Comparison of ENCODE assay signal across 5 cellular contexts in the genomic region with DNA sequence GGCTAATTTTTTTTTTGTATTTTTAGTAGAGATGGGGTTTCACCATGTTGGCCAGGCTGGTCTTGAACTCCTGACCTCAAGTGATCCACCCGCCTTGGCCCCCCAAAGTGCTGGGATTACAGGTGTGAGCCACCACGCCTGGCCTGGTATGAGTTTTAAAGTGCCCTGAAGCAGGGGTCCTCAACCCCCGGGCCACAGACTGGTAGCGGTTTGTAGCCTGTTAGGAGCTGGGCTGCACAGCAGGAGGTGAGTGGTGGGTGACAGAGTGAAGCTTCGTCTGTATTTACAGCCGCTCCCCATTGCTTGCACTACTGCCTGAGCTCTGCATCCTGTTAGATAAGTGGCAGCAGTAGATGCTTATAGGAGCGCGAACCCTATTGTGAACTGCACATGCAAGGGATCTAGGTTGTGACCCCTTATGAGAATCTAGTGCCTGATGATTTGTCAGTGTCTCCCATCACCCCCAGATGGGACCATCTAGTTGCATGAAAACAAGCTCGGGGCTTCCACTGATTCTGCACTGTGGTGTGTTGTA. TPM values are rescaled to one million over a fixed set of nuclear protein-coding genes. Genes with fewer than 3 reads are reported as not detected.
DNase-seq lines count a peak whose midpoint lies in the region; ATAC-seq, FAIRE-seq and TF ChIP-seq lines count a peak whose summit lies in the region.
"Not testable (repeated sequence)": the region's sequence is repeated elsewhere in the genome, so short reads cannot be mapped to it uniquely, and the experiment has no call there.

No MANE protein-coding gene starts in this region.

- peak overlapping the region; percentile 62 for H3K27ac ChIP-seq in RWPE1
- not testable (repeated sequence) for H3K27ac ChIP-seq in K562 (ENCODE audit: extremely low read depth, low read depth, low read length); mesenchymal stem cell (ENCODE audit: low read length, poor library complexity, severe bottlenecking); trophoblast cell (ENCODE audit: low read depth, low read length)

- not testable (repeated sequence) for H3K27me3 ChIP-seq in K562 (ENCODE audit: control insufficient read depth in 2 of 2, insufficient read depth in 2 of 2, low read length in 2 of 2); mesenchymal stem cell (ENCODE audit: control insufficient read depth in 1 of 2, insufficient read depth in 1 of 2, low read length in 2 of 2); trophoblast cell (ENCODE audit: insufficient read depth, low read length)

- in situ Hi-C loops in K562 (cut with MboI), result not testable (repeated sequence)

- not testable (repeated sequence) for H3K14ac ChIP-seq in mesenchymal stem cell (ENCODE audit: low read length in 2 of 2); trophoblast cell (ENCODE audit: low read length)

- H3K18ac ChIP-seq in mesenchymal stem cell (ENCODE audit: low read depth in 1 of 2, low read length in 2 of 2); trophoblast cell (ENCODE audit: low read length): not testable (repeated sequence)

- peaks cover 12% of the 10 kb centered on the region for H3K4me1 Mint-ChIP-seq in chondrocyte (ENCODE audit: low read depth)

- peaks cover 18% of the 10 kb centered on the region for H3K36me3 Mint-ChIP-seq in chondrocyte (ENCODE audit: low read depth)

- not testable (repeated sequence) for H3K27me3 Mint-ChIP-seq in chondrocyte (ENCODE audit: low read depth)

- peaks cover 63% of the 10 kb centered on the region for H3K36me3 ChIP-seq in K562 (ENCODE audit: control insufficient read depth, insufficient read depth, low read length)
- H3K36me3 ChIP-seq in mesenchymal stem cell (ENCODE audit: control insufficient read depth in 1 of 2, insufficient read depth in 2 of 2, low read depth in 1 of 2, low read length in 2 of 2), result peaks cover 34 to 45% of the 10 kb centered on the region in 2 experiments
- peaks cover 9 to 14% of the 10 kb centered on the region in 2 experiments for H3K36me3 ChIP-seq in trophoblast cell (ENCODE audit: control insufficient read depth in 1 of 2, insufficient read depth in 2 of 2, low read length in 2 of 2)

- H4K12ac ChIP-seq in trophoblast cell (ENCODE audit: low read depth, low read length), result not testable (repeated sequence)

- H4K91ac ChIP-seq in mesenchymal stem cell (ENCODE audit: low read length); trophoblast cell (ENCODE audit: low read depth, low read length): not testable (repeated sequence)

- not testable (repeated sequence) for H2BK120ac ChIP-seq in mesenchymal stem cell (ENCODE audit: low read depth, low read length); trophoblast cell (ENCODE audit: insufficient read depth, low read length, poor library complexity)

- H3K9me3 Mint-ChIP-seq in chondrocyte (ENCODE audit: low read depth), result not testable (repeated sequence)

- ATAC-seq in K562, result peak; percentile 21

- H3K79me2 ChIP-seq in K562 (ENCODE audit: control insufficient read depth, insufficient read depth, low read length) (peaks cover 97% of the 10 kb centered on the region), trophoblast cell (ENCODE audit: control insufficient read depth, insufficient read depth, low read length, poor library complexity) (peaks cover 10% of the 10 kb centered on the region)

- not testable (repeated sequence) for H3K4me3 Mint-ChIP-seq in chondrocyte (ENCODE audit: unreplicated experiment)

- not testable (repeated sequence) for H2AK5ac ChIP-seq in mesenchymal stem cell (ENCODE audit: low read length, severe bottlenecking); trophoblast cell (ENCODE audit: low read length)

- H2BK5ac ChIP-seq in mesenchymal stem cell (ENCODE audit: low read depth, low read length, poor library complexity, severe bottlenecking); trophoblast cell (ENCODE audit: low read depth, low read length, poor library complexity): not testable (repeated sequence)

- TF ChIP-seq CTCF in RWPE1 (conservative IDR thresholded peaks at IDR 0.05; ENCODE audit: low read depth); K562 (IDR thresholded peaks at IDR 0.05 in 2 of 3, conservative IDR thresholded peaks at IDR 0.05 in 1 of 3; ENCODE audit: insufficient read depth in 2 of 3, low read depth in 1 of 3, low read length in 3 of 3); chondrocyte (IDR thresholded peaks at IDR 0.05): not testable (repeated sequence)

- peaks cover 34% of the 10 kb centered on the region for H3K79me1 ChIP-seq in mesenchymal stem cell (replicated peaks; ENCODE audit: low read length, poor library complexity, severe bottlenecking)
- H3K79me1 ChIP-seq in trophoblast cell (ENCODE audit: low read length), result not testable (repeated sequence)

- not testable (repeated sequence) for H3K9me1 ChIP-seq in K562 (ENCODE audit: control insufficient read depth, insufficient read depth, low read length)

- H4K20me1 ChIP-seq in K562 (replicated peaks; ENCODE audit: control insufficient read depth, insufficient read depth, low read length), result not testable (repeated sequence)

- not testable (repeated sequence) for H3K9me3 ChIP-seq in K562 (replicated peaks; ENCODE audit: control insufficient read depth, insufficient read depth, low read depth, low read length); mesenchymal stem cell (ENCODE audit: control insufficient read depth, low read length); trophoblast cell (ENCODE audit: insufficient read depth, low read depth, low read length)

- H2BK12ac ChIP-seq in mesenchymal stem cell (ENCODE audit: low read length in 2 of 2); trophoblast cell (ENCODE audit: low read length): not testable (repeated sequence)

- H4K8ac ChIP-seq in mesenchymal stem cell (ENCODE audit: low read length), result peak overlapping the region; percentile 64
- not testable (repeated sequence) for H4K8ac ChIP-seq in trophoblast cell (ENCODE audit: low read depth, low read length)

- H3K9ac ChIP-seq in K562 (ENCODE audit: insufficient read depth in 1 of 2, low read depth in 2 of 2, low read length in 2 of 2), result peak overlapping the region in 1 of 2 experiments; percentile 3; a peak in 1 of 4 replicates
- H3K9ac ChIP-seq in mesenchymal stem cell (ENCODE audit: low read length); trophoblast cell (ENCODE audit: low read length): not testable (repeated sequence)

- not testable (repeated sequence) for BruUV-seq in K562 (replicated peaks; lab: Mats Ljungman, UMichigan)

- not testable (repeated sequence) for DNase-seq in RWPE1 (ENCODE audit: low spot score); mesenchymal stem cell; trophoblast cell
- DNase-seq in K562 (ENCODE audit: extremely low read depth in 1 of 4, low spot score in 3 of 4) (peak in 1 of 4 experiments; percentile 66), chondrocyte (ENCODE audit: low spot score) (peak; percentile 72)

- not testable (repeated sequence) for H3K27ac Mint-ChIP-seq in chondrocyte (ENCODE audit: unreplicated experiment)

- CTCF ChIA-PET in RWPE1 (lab: Yijun Ruan, JAX), result not testable (repeated sequence)
- CTCF ChIA-PET in K562 (lab: Yijun Ruan, JAX; ENCODE audit: low intra/inter-chr PET ratio), result interaction anchor here (0.6 kb wide), 1 partner anchor 59 kb away, joined by 3 read pairs; no protein-coding TSS in a partner anchor

- H3K4me2 ChIP-seq in K562 (ENCODE audit: insufficient read depth, low read length), result peak overlapping the region; percentile 4; the same call in 1 of the 2 replicates
- H3K4me2 ChIP-seq in mesenchymal stem cell (ENCODE audit: low read length, poor library complexity, severe bottlenecking); trophoblast cell (ENCODE audit: low read length): not testable (repeated sequence)

- 49% methylated on average over 8 of the region's 9 CpGs for WGBS in K562 (ENCODE audit: insufficient coverage, low coverage, missing lambda C conversion rate)
- 88% methylated on average over 8 of the region's 9 CpGs for WGBS in mesenchymal stem cell
- WGBS in trophoblast cell (ENCODE audit: extremely low coverage, insufficient coverage, insufficient read length), result no CpG with 5 or more reads among the region's 9 CpGs

- H3K23ac ChIP-seq in mesenchymal stem cell (ENCODE audit: low read length in 2 of 2); trophoblast cell (ENCODE audit: low read length): not testable (repeated sequence)

- TF ChIP-seq RAD21 in K562 (CRISPR knock-in tag; conservative IDR thresholded peaks at IDR 0.05 in 1 of 2, IDR thresholded peaks at IDR 0.05 in 1 of 2), result not testable (repeated sequence)

- not testable (repeated sequence) for FAIRE-seq in K562 (lab: Jason Lieb, UNC)

- intact Hi-C loops in K562 (cut with micrococcal nuclease), result loop anchor here (10.0 kb wide), 1 partner anchor 1096 kb away; no protein-coding TSS in a partner anchor

- not testable (repeated sequence) for TF ChIP-seq EP300 in K562 (IDR thresholded peaks at IDR 0.05; ENCODE audit: low read length)

- POLR2A ChIA-PET in RWPE1 (lab: Yijun Ruan, JAX; ENCODE audit: low non-redundant PET), result not testable (repeated sequence)
- POLR2A ChIA-PET in K562 (lab: Yijun Ruan, JAX), result interaction anchor here (0.8 to 2.2 kb wide), 6 partner anchors 10 to 33 kb away, joined by 3 to 7 read pairs (median 5); no protein-coding TSS in a partner anchor

- not testable (repeated sequence) for H2BK15ac ChIP-seq in mesenchymal stem cell (ENCODE audit: low read depth, poor library complexity, severe bottlenecking)

- H2AFZ ChIP-seq in K562 (ENCODE audit: low read depth, low read length); mesenchymal stem cell (ENCODE audit: low read depth, low read length); trophoblast cell (ENCODE audit: insufficient read depth, low read length, poor library complexity): not testable (repeated sequence)

- H3K4me1 ChIP-seq in K562 (replicated peaks in 1 of 2; ENCODE audit: control insufficient read depth in 2 of 2, insufficient read depth in 2 of 2, low read length in 2 of 2) (peaks cover 30 to 39% of the 10 kb centered on the region in 2 experiments), mesenchymal stem cell (ENCODE audit: control insufficient read depth, insufficient read depth, low read depth, low read length) (peaks cover 13% of the 10 kb centered on the region), trophoblast cell (ENCODE audit: control insufficient read depth in 1 of 2, insufficient read depth in 2 of 2, low read length in 2 of 2) (peaks cover 10 to 11% of the 10 kb centered on the region in 2 experiments)

- not testable (repeated sequence) for H3K4me3 ChIP-seq in K562; mesenchymal stem cell (ENCODE audit: insufficient read depth in 1 of 2, low read depth in 1 of 2, low read length in 2 of 2)
- H3K4me3 ChIP-seq in trophoblast cell (ENCODE audit: low read depth, low read length), result peak overlapping the region; percentile 15

- not testable (repeated sequence) for H3K4ac ChIP-seq in mesenchymal stem cell (ENCODE audit: low read depth in 1 of 2, low read length in 2 of 2); trophoblast cell (ENCODE audit: low read depth, low read length)

- TF ChIP-seq POLR2A in K562 (conservative IDR thresholded peaks at IDR 0.05), result not testable (repeated sequence)

RNA-seq across cellular contexts. Expression of gene IGF2R, which starts 32.1 kb away (rescaled TPM):
- total RNA-seq in K562 (2011; cell fraction: chromatin; rRNA removed; ENCODE audit: low replicate concordance), result 302 and 333 TPM in 2 replicates
- total RNA-seq in K562 (2011; cell fraction: nucleolus; rRNA removed), result 228 and 239 TPM in 2 replicates
- total RNA-seq in K562 (2011; cell fraction: nucleoplasm; rRNA removed), result 228 and 238 TPM in 2 replicates
- 36.9 and 41.3 TPM in 2 replicates for total RNA-seq in K562 (2014; rRNA removed)
- total RNA-seq in K562 (2014; rRNA removed; fragmentation: Illumina TruSeq; extraction: Trizol), result 34.4 and 37.8 TPM in 2 replicates
- total RNA-seq in K562 (2015; rRNA removed; fragmentation: Illumina TruSeq; extraction: Trizol), result 34.5 and 37.5 TPM in 2 replicates
- 84.7 and 92.3 TPM in 2 replicates for total RNA-seq in K562 (2021)
- 13.2 and 16.7 TPM in 2 replicates for polyA plus RNA-seq in K562 (2011; rRNA removed)
- polyA plus RNA-seq in K562 (2011; cell fraction: cytosol; rRNA removed), result 12.7 and 14.5 TPM in 2 replicates
- polyA plus RNA-seq in K562 (2011; cell fraction: nucleus; rRNA removed), result 55.4 and 71.5 TPM in 2 replicates
- 57.1 and 73.0 TPM in 2 replicates for polyA plus RNA-seq in K562 (2012)
- 60.4 and 68.9 TPM in 2 replicates for polyA plus RNA-seq in K562 (2014; fragmentation: Illumina TruSeq; extraction: Trizol)
- 1 to 10 TPM; 3.5 to 3.6 TPM for polyA plus RNA-seq in K562 (2014; fragmentation: Nextera tagmentation; extraction: Ambion mirVana)
- 30.3 and 31.0 TPM in 2 replicates for polyA plus RNA-seq in K562 (2014; rRNA removed)
- 48.1 and 64.9 TPM in 2 replicates for polyA minus RNA-seq in K562 (2011; rRNA and poly(A)+ RNA removed)
- polyA minus RNA-seq in K562 (2011; cell fraction: cytosol; rRNA and poly(A)+ RNA removed), result 47.2 and 72.7 TPM in 2 replicates
- 108 and 127 TPM in 2 replicates for polyA minus RNA-seq in K562 (2011; cell fraction: nucleus; rRNA and poly(A)+ RNA removed)
- total RNA-seq in chondrocyte, result 205 to 247 TPM (median 242 TPM) in 3 replicates
- 109 TPM for polyA plus RNA-seq in mesenchymal stem cell (2013, experiment 1 of 2)
- polyA plus RNA-seq in mesenchymal stem cell (2013, experiment 2 of 2), result 99.8 TPM
- polyA plus RNA-seq in trophoblast cell (2013), result 42.7 and 44.7 TPM in 2 replicates
